8 cellular contexts compared by ENCODE assay signal in genomic region chr14:77098470-77099353, GRCh38. TPM values are rescaled to one million over a fixed set of nuclear protein-coding genes. Genes with fewer than 3 reads are reported as not detected.
DNase-seq lines count a peak whose midpoint lies in the region; ATAC-seq and TF ChIP-seq lines count a peak whose summit lies in the region.

No MANE protein-coding gene starts in this region.

- peaks cover 3% of the 10 kb centered on the region for H3K36me3 Mint-ChIP-seq in activated CD4-positive, alpha-beta T cell treated with anti-CD3 and anti-CD28 coated beads, Interleukin-2, amount 10 ng/mL, durations not matched to agents 24 days and 14 days (ENCODE audit: low read depth)

- peaks cover 5% of the 10 kb centered on the region for H3K27me3 Mint-ChIP-seq in activated CD4-positive, alpha-beta T cell treated with anti-CD3 and anti-CD28 coated beads, Interleukin-2, amount 10 ng/mL, durations not matched to agents 24 days and 14 days

- CTCF ChIA-PET in HEK293 (lab: Yijun Ruan, JAX): interaction anchor here (0.6 to 4.7 kb wide), 10 partner anchors 25 to 314 kb away, joined by 3 to 63 read pairs (median 4); no protein-coding TSS in a partner anchor

- no peaks in the 10 kb centered on the region for H3K36me3 ChIP-seq in HEK293 (ENCODE audit: control insufficient read depth in 2 of 2, insufficient read depth in 1 of 2, low read length in 2 of 2)
- no peaks in the 10 kb centered on the region for H3K36me3 ChIP-seq in muscle layer of colon (ENCODE audit: insufficient read depth, low read length)
- H3K36me3 ChIP-seq in tibial artery: no peaks in the 10 kb centered on the region

- POLR2A ChIA-PET in HEK293 (lab: Yijun Ruan, JAX): interaction anchor here (0.6 to 1.1 kb wide), 5 partner anchors 9 to 288 kb away, joined by 3 to 4 read pairs (median 3); no protein-coding TSS in a partner anchor

- H3K9ac ChIP-seq in muscle layer of colon (ENCODE audit: low read length): peak overlapping the region; percentile 96

- H3K4me3 ChIP-seq in AG09309 (ENCODE audit: control insufficient read depth, low read depth, low read length): peak overlapping the region; percentile 96
- peak overlapping the region; percentile 88 for H3K4me3 ChIP-seq in HEK293 (ENCODE audit: low read depth, low read length)
- H3K4me3 ChIP-seq in muscle layer of colon (ENCODE audit: low read depth in 1 of 2, low read length in 2 of 2): peak overlapping the region; percentile 33 to 85
- H3K4me3 ChIP-seq in tibial artery: peak overlapping the region; percentile 66 to 93

- no peak for TF ChIP-seq POLR2A in erythroblast (IDR thresholded peaks at IDR 0.05; ENCODE audit: low read length)

- peak overlapping the region; percentile 93 for H3K27ac Mint-ChIP-seq in activated CD4-positive, alpha-beta T cell treated with anti-CD3 and anti-CD28 coated beads, Interleukin-2, amount 10 ng/mL, durations not matched to agents 24 days and 14 days

- peak overlapping the region; percentile 87 for H3K4me3 Mint-ChIP-seq in activated CD4-positive, alpha-beta T cell treated with anti-CD3 and anti-CD28 coated beads, Interleukin-2, amount 10 ng/mL, durations not matched to agents 24 days and 14 days

- no peaks in the 10 kb centered on the region for H3K27me3 ChIP-seq in muscle layer of colon (ENCODE audit: control insufficient read depth in 1 of 2, insufficient read depth in 2 of 2, low read length in 2 of 2)
- H3K27me3 ChIP-seq in tibial artery: no peaks in the 10 kb centered on the region

- H3K27ac ChIP-seq in HEK293 (ENCODE audit: extremely low read depth, low read depth, low read length) (peak overlapping the region; percentile 87), muscle layer of colon (ENCODE audit: low read depth, low read length) (peak overlapping the region; percentile 62), tibial artery (peak overlapping the region; percentile 96 to 98)

- ATAC-seq in HG02852 (IDR thresholded peaks at IDR 0.05; ENCODE audit: unreplicated experiment): no peak

- H3K9me3 ChIP-seq in HEK293 (ENCODE audit: control insufficient read depth, insufficient read depth, low read depth, low read length): no peaks in the 10 kb centered on the region
- no peaks in the 10 kb centered on the region for H3K9me3 ChIP-seq in muscle layer of colon (ENCODE audit: low read length)
- no peaks in the 10 kb centered on the region for H3K9me3 ChIP-seq in tibial artery

- intact Hi-C loops in activated CD4-positive, alpha-beta T cell treated with anti-CD3 and anti-CD28 coated beads, Interleukin-2, amount 10 ng/mL, durations not matched to agents 24 days and 14 days (cut with micrococcal nuclease): loop anchor here (1.0 to 5.0 kb wide), 8 partner anchors 22 to 663 kb away; partner anchors contain the start of genes AHSA1, ANGEL1, SAMD15 and SNW1
- intact Hi-C loops in tibial artery (cut with DNase I; ENCODE audit: low total_unique reads): no loop called here

- peaks cover 18% of the 10 kb centered on the region for H3K4me1 ChIP-seq in HEK293 (ENCODE audit: control insufficient read depth, insufficient read depth, low read length)
- peaks cover 62% of the 10 kb centered on the region for H3K4me1 ChIP-seq in muscle layer of colon (ENCODE audit: insufficient read depth, low read length)
- H3K4me1 ChIP-seq in tibial artery: peaks cover 4 to 59% (median 51%) of the 10 kb centered on the region in 4 donors

- no peak for DNase-seq in AG09309 (ENCODE audit: low read depth)
- no peak for DNase-seq in activated CD4-positive, alpha-beta T cell treated with anti-CD3 and anti-CD28 coated beads, Interleukin-2, amount 10 ng/mL, durations not matched to agents 24 days and 14 days
- peak; percentile 61 to 72 for DNase-seq in erythroblast (lab: John Stamatoyannopoulos, UW)
- DNase-seq in tibial artery: peak; percentile 78 to 93
- DNase-seq in HuH-7 (ENCODE audit: low spot score): no peak

- no peaks in the 10 kb centered on the region for H3K9me3 Mint-ChIP-seq in activated CD4-positive, alpha-beta T cell treated with anti-CD3 and anti-CD28 coated beads, Interleukin-2, amount 10 ng/mL, durations not matched to agents 24 days and 14 days

- TF ChIP-seq CTCF in AG09309 (IDR thresholded peaks at IDR 0.05; ENCODE audit: control insufficient read depth, insufficient read depth, low read depth, low read length, missing control alignments) (no peak), HEK293 (tag by site-specific recombination; IDR thresholded peaks at IDR 0.05) (no peak), tibial artery (IDR thresholded peaks at IDR 0.05) (no peak)

- H3K4me1 Mint-ChIP-seq in activated CD4-positive, alpha-beta T cell treated with anti-CD3 and anti-CD28 coated beads, Interleukin-2, amount 10 ng/mL, durations not matched to agents 24 days and 14 days: peaks cover 36% of the 10 kb centered on the region

TF ChIP-seq in HEK293, 187 proteins besides CTCF, POLR2A, EP300 and RAD21 (continues in another document):
- TF ChIP-seq ZFHX2 (tag by site-specific recombination; conservative IDR thresholded peaks at IDR 0.05): peak; percentile 65; the same call in 1 of the 2 replicates
- TF ChIP-seq ZSCAN18 (tag by site-specific recombination; IDR thresholded peaks at IDR 0.05): no peak
- TF ChIP-seq ZNF623 (tag by site-specific recombination; IDR thresholded peaks at IDR 0.05): no peak
- TF ChIP-seq YY1 (tag by site-specific recombination; IDR thresholded peaks at IDR 0.05): no peak
- TF ChIP-seq ZSCAN30 (tag by site-specific recombination; IDR thresholded peaks at IDR 0.05): no peak
- no peak for TF ChIP-seq GLIS1 (tag by site-specific recombination; IDR thresholded peaks at IDR 0.05)
- TF ChIP-seq ZNF391 (tag by site-specific recombination; IDR thresholded peaks at IDR 0.05; ENCODE audit: borderline replicate concordance, low read depth): peak; percentile 77; the same call in 1 of the 2 replicates
- peak; percentile 27; the same call in 1 of the 2 replicates for TF ChIP-seq ZBTB7A (tag by site-specific recombination; IDR thresholded peaks at IDR 0.05; ENCODE audit: low read depth)
- TF ChIP-seq ZBTB48 (tag by site-specific recombination; IDR thresholded peaks at IDR 0.05): no peak
- TF ChIP-seq ZNF19 (tag by site-specific recombination; IDR thresholded peaks at IDR 0.05; ENCODE audit: low read depth): no peak
- TF ChIP-seq ZNF701 (tag by site-specific recombination; IDR thresholded peaks at IDR 0.05): no peak
- no peak for TF ChIP-seq ZNF560 (tag by site-specific recombination; IDR thresholded peaks at IDR 0.05; ENCODE audit: borderline replicate concordance)
- TF ChIP-seq ZNF155 (tag by site-specific recombination; IDR thresholded peaks at IDR 0.05): no peak
- TF ChIP-seq ZNF214 (tag by site-specific recombination; IDR thresholded peaks at IDR 0.05; ENCODE audit: borderline replicate concordance): no peak
- no peak; the same call in 1 of the 2 replicates for TF ChIP-seq ZNF777 (tag by site-specific recombination; IDR thresholded peaks at IDR 0.05; ENCODE audit: borderline replicate concordance)
- no peak for TF ChIP-seq YY2 (tag by site-specific recombination; IDR thresholded peaks at IDR 0.05)
- no peak for TF ChIP-seq ZNF76 (tag by site-specific recombination; IDR thresholded peaks at IDR 0.05; ENCODE audit: borderline replicate concordance, low read depth)
- TF ChIP-seq ZNF449 (tag by site-specific recombination; IDR thresholded peaks at IDR 0.05): peak; percentile 52; the same call in 1 of the 2 replicates
- peak; percentile 83 for TF ChIP-seq HIC1 (tag by site-specific recombination; IDR thresholded peaks at IDR 0.05)
- no peak for TF ChIP-seq REPIN1 (tag by site-specific recombination; IDR thresholded peaks at IDR 0.05; ENCODE audit: low read depth)

RNA-seq across cellular contexts. Expression of gene CIPC, which starts 0.7 kb away (rescaled TPM):
- 12.7 and 14.0 TPM in 2 replicates for total RNA-seq in activated CD4-positive, alpha-beta T cell treated with anti-CD3 and anti-CD28 coated beads, Interleukin-2, amount 10 ng/mL, durations not matched to agents 24 days and 14 days

RNA-seq across cellular contexts. Expression of gene ZDHHC22, which starts 42.9 kb away (rescaled TPM):
- not detected in 2 replicates for total RNA-seq in activated CD4-positive, alpha-beta T cell treated with anti-CD3 and anti-CD28 coated beads, Interleukin-2, amount 10 ng/mL, durations not matched to agents 24 days and 14 days

Comparison
In these comparisons a context has a peak if more than half of its experiments do, and no peak if none do; other contexts are left out.
1. DNase-seq: peak in erythroblast (2 of 2) and tibial artery (2 of 2); none in AG09309 (single experiment), activated CD4-positive, alpha-beta T cell treated with anti-CD3 and anti-CD28 coated beads, Interleukin-2, amount 10 ng/mL, durations not matched to agents 24 days and 14 days (single experiment) and HuH-7 (single experiment).
2. Peak in every context shown above with its lines, with median percentiles within 50 percentile points of each other: H3K4me3 ChIP-seq and H3K27ac ChIP-seq.